ENCODE assay signal across 12 cellular contexts in genomic region chr2:30310955-30311354, GRCh38.
DNase-seq lines count a peak whose midpoint lies in the region; ATAC-seq and TF ChIP-seq lines count a peak whose summit lies in the region.
"Had no signal": no experiment of that assay in that cellular context is flagged by ENCODE, and none has a peak within 500 bp of the region (broad histone marks: within the 10 kb centered on the region; RNA-seq: fewer than 3 reads in every experiment).

No MANE protein-coding gene starts in this region.

- ATAC-seq in GM18511 (IDR thresholded peaks at IDR 0.05; ENCODE audit: unreplicated experiment) (peak; percentile 82), GM21515 (IDR thresholded peaks at IDR 0.05; ENCODE audit: unreplicated experiment) (peak; percentile 79), HG03460 (IDR thresholded peaks at IDR 0.05; ENCODE audit: unreplicated experiment) (peak; percentile 69), mucosa of descending colon (peak; percentile 34)
- ATAC-seq: pancreas, upper lobe of right lung had no signal

- H3K9me3 ChIP-seq in mucosa of descending colon (no peaks in the 10 kb centered on the region), H9 (ENCODE audit: control insufficient read depth, low read depth, low read length) (no peaks in the 10 kb centered on the region)
- H3K9me3 ChIP-seq: pancreas, upper lobe of right lung had no signal

- H3K4me3 Mint-ChIP-seq in type B pancreatic cell (no peak overlapping the region), H9 (peak overlapping the region in 1 of 2 experiments; percentile 17; a peak in 1 of 5 replicates)

- H3K4me1 Mint-ChIP-seq in type B pancreatic cell (ENCODE audit: unreplicated experiment): peaks cover 5% of the 10 kb centered on the region
- peaks cover 3 to 7% of the 10 kb centered on the region in 2 experiments for H3K4me1 Mint-ChIP-seq in H9

- H3K18ac ChIP-seq in H9 (ENCODE audit: insufficient read length, low read depth, low read length): no peak overlapping the region

- no peak overlapping the region for H3K9ac ChIP-seq in H9 (ENCODE audit: extremely low read depth, insufficient read length, low read length)

- H4K5ac ChIP-seq in H9 (ENCODE audit: insufficient read length, low read depth, low read length): no peak overlapping the region

- H3K36me3 Mint-ChIP-seq in type B pancreatic cell (no peaks in the 10 kb centered on the region), H9 (ENCODE audit: insufficient read depth in 1 of 3, low read depth in 3 of 3) (no peaks in the 10 kb centered on the region)

- no peak overlapping the region for H2BK15ac ChIP-seq in H9 (ENCODE audit: low read depth, low read length)

- H4K20me1 ChIP-seq in H9 (ENCODE audit: control insufficient read depth, insufficient read depth, insufficient read length): no peaks in the 10 kb centered on the region

- no peak overlapping the region for H2BK5ac ChIP-seq in H9 (ENCODE audit: insufficient read length, low read length)

- in situ Hi-C loops in GM13977 (cut with MboI; ENCODE audit: low pct_unique_long_range_greater_than_20kb, low sequenced_read_pairs, unreplicated experiment): no loop called here

- H3K27me3 Mint-ChIP-seq in type B pancreatic cell (no peaks in the 10 kb centered on the region), H9 (ENCODE audit: low read depth) (no peaks in the 10 kb centered on the region)

- no peak overlapping the region for H2AK5ac ChIP-seq in H9 (ENCODE audit: insufficient read length, low read length)

- H3K4me2 ChIP-seq in H9 (ENCODE audit: insufficient read depth, insufficient read length, low read length): no peak overlapping the region

- no peak overlapping the region for H3T11ph ChIP-seq in H9 (ENCODE audit: low read length)

- H3K23ac ChIP-seq in H9 (ENCODE audit: insufficient read length, low read depth, low read length): no peak overlapping the region

- no peaks in the 10 kb centered on the region for H3K79me2 ChIP-seq in H9 (ENCODE audit: insufficient read depth, low read length)

- H3K4me1 ChIP-seq in mucosa of descending colon (ENCODE audit: low read depth) (no peaks in the 10 kb centered on the region), H9 (ENCODE audit: insufficient read depth, low read length) (no peaks in the 10 kb centered on the region)
- H3K4me1 ChIP-seq: pancreas, upper lobe of right lung had no signal

- peaks cover 4% of the 10 kb centered on the region for H3K23me2 ChIP-seq in H9 (ENCODE audit: insufficient read length, low read depth, low read length, poor library complexity, severe bottlenecking)

- intact Hi-C loops in mucosa of descending colon (cut with DNase I, micrococcal nuclease): no loop called here

- H3K27ac Mint-ChIP-seq in type B pancreatic cell: no peak overlapping the region
- no peak overlapping the region; a peak in 2 of 7 replicates for H3K27ac Mint-ChIP-seq in H9

- no peaks in the 10 kb centered on the region for H3K36me3 ChIP-seq in mucosa of descending colon (ENCODE audit: low read depth)
- H3K36me3 ChIP-seq: pancreas, upper lobe of right lung had no signal

- H3K79me1 ChIP-seq in H9 (ENCODE audit: insufficient read depth, low read depth, low read length, poor library complexity, severe bottlenecking): no peaks in the 10 kb centered on the region

- no peak overlapping the region for H2BK12ac ChIP-seq in H9 (ENCODE audit: insufficient read length, low read depth, low read length)

- H4K8ac ChIP-seq in H9 (replicated peaks; ENCODE audit: insufficient read length, low read depth, low read length): no peak overlapping the region

- H3K14ac ChIP-seq in H9 (ENCODE audit: insufficient read depth, low read length): no peak overlapping the region

- H3K9me3 Mint-ChIP-seq in type B pancreatic cell (no peaks in the 10 kb centered on the region), H9 (peaks cover 2 to 4% of the 10 kb centered on the region in 2 experiments; a peak in 1 of 5 replicates)

- no peak for TF ChIP-seq CTCF in mucosa of descending colon (IDR thresholded peaks at IDR 0.05)
- TF ChIP-seq CTCF in type B pancreatic cell (conservative IDR thresholded peaks at IDR 0.05): no peak
- TF ChIP-seq CTCF in GM13977 (IDR thresholded peaks at IDR 0.05; ENCODE audit: extremely low read depth, insufficient read depth, missing control alignments): no peak
- no peak for TF ChIP-seq CTCF in H9 (conservative IDR thresholded peaks at IDR 0.05)

- no peak overlapping the region for H3K4ac ChIP-seq in H9 (ENCODE audit: low read depth, low read length)

- H2BK120ac ChIP-seq in H9 (ENCODE audit: low read depth, low read length, poor library complexity, severe bottlenecking): no peak overlapping the region

- no peak overlapping the region for H4K91ac ChIP-seq in H9 (ENCODE audit: insufficient read length, low read depth, low read length)

- no peak overlapping the region for H3K27ac ChIP-seq in H9 (ENCODE audit: insufficient read length, low read depth, low read length)
- H3K27ac ChIP-seq: pancreas, upper lobe of right lung had no signal

- no peak for DNase-seq in mucosa of descending colon
- DNase-seq in type B pancreatic cell (ENCODE audit: extremely low spot score, unreplicated experiment): no peak
- no peak for DNase-seq in GM13977 (ENCODE audit: low spot score)
- no peak for DNase-seq in NOMO-1 treated with dmso at 0.1 percent for 144 hours (lab: John Stamatoyannopoulos, UW; ENCODE audit: unreplicated experiment)
- DNase-seq in H9: no peak
- DNase-seq: DMS53, pancreas, T1000, upper lobe of right lung had no signal

- no peak overlapping the region for H2AFZ ChIP-seq in H9 (ENCODE audit: low read length)

- H3K27me3 ChIP-seq in H9 (ENCODE audit: insufficient read depth, low read length): no peaks in the 10 kb centered on the region
- H3K27me3 ChIP-seq: pancreas, upper lobe of right lung had no signal

- WGBS in H9 (ENCODE audit: extremely low coverage, insufficient read length, low lambda C conversion rate): no CpG with 5 or more reads among the region's 5 CpGs

- H2BK20ac ChIP-seq in H9 (ENCODE audit: low read depth, low read length, poor library complexity, severe bottlenecking): no peak overlapping the region

- no peak overlapping the region for H3K56ac ChIP-seq in H9 (ENCODE audit: insufficient read length, low read depth, low read length)

- H3K4me3 ChIP-seq in mucosa of descending colon: no peak overlapping the region
- H3K4me3 ChIP-seq: pancreas, upper lobe of right lung had no signal
